In the genomic region with DNA sequence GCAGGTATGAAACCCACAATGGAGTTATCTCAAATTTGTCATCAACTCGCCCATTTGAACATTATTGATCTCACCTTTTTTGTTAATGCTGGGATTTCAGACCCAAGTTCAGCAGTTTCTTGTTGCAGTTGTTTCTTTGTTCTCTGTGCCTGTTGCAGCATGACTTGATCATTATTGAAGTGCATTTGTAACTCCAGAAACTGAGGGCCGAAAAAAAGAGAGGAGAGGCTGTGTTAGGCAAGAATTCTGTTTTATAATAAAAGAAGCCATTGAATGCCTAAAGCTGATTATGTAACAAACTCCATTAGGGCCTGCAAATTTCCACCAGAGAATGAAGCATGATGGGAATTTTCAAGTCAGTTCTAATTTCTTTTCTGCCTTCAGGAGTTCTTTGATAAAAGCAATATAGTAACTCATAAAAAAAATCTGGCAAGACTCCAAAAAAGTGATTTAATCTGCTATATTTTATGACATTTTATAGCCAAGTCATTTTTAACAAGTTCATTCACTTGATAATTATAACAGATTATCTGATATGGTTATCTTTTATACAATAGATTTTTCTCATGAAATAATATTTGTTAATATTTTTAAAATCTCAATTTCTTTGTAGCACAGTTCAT, we compare ENCODE assay signal across 1 cellular context.
TF ChIP-seq lines count a peak whose summit lies in the region.

No MANE protein-coding gene starts in this region.

TF ChIP-seq in GM23338, 12 proteins besides CTCF, POLR2A, EP300 and RAD21:
- TF ChIP-seq EZH2phosphoT487 (IDR thresholded peaks at IDR 0.05; ENCODE audit: unreplicated experiment) = no peak
- TF ChIP-seq ZNF462 (CRISPR knock-in tag; IDR thresholded peaks at IDR 0.05) = no peak
- TF ChIP-seq, protein P1, sequence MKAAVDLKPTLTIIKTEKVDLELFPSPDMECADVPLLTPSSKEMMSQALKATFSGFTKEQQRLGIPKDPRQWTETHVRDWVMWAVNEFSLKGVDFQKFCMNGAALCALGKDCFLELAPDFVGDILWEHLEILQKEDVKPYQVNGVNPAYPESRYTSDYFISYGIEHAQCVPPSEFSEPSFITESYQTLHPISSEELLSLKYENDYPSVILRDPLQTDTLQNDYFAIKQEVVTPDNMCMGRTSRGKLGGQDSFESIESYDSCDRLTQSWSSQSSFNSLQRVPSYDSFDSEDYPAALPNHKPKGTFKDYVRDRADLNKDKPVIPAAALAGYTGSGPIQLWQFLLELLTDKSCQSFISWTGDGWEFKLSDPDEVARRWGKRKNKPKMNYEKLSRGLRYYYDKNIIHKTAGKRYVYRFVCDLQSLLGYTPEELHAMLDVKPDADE (IDR thresholded peaks at IDR 0.05) = no peak
- no peak for TF ChIP-seq NANOG (IDR thresholded peaks at IDR 0.05; ENCODE audit: borderline replicate concordance)
- no peak for TF ChIP-seq ZNF331 (CRISPR knock-in tag; IDR thresholded peaks at IDR 0.05; ENCODE audit: low read depth)
- TF ChIP-seq, protein P2, sequence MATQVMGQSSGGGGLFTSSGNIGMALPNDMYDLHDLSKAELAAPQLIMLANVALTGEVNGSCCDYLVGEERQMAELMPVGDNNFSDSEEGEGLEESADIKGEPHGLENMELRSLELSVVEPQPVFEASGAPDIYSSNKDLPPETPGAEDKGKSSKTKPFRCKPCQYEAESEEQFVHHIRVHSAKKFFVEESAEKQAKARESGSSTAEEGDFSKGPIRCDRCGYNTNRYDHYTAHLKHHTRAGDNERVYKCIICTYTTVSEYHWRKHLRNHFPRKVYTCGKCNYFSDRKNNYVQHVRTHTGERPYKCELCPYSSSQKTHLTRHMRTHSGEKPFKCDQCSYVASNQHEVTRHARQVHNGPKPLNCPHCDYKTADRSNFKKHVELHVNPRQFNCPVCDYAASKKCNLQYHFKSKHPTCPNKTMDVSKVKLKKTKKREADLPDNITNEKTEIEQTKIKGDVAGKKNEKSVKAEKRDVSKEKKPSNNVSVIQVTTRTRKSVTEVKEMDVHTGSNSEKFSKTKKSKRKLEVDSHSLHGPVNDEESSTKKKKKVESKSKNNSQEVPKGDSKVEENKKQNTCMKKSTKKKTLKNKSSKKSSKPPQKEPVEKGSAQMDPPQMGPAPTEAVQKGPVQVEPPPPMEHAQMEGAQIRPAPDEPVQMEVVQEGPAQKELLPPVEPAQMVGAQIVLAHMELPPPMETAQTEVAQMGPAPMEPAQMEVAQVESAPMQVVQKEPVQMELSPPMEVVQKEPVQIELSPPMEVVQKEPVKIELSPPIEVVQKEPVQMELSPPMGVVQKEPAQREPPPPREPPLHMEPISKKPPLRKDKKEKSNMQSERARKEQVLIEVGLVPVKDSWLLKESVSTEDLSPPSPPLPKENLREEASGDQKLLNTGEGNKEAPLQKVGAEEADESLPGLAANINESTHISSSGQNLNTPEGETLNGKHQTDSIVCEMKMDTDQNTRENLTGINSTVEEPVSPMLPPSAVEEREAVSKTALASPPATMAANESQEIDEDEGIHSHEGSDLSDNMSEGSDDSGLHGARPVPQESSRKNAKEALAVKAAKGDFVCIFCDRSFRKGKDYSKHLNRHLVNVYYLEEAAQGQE (IDR thresholded peaks at IDR 0.05; ENCODE audit: unreplicated experiment) = no peak
- no peak for TF ChIP-seq STAT1 (IDR thresholded peaks at IDR 0.05; ENCODE audit: unreplicated experiment)
- no peak for TF ChIP-seq ZNF114 (CRISPR knock-in tag; IDR thresholded peaks at IDR 0.05)
- no peak for TF ChIP-seq EZH2 (IDR thresholded peaks at IDR 0.05; ENCODE audit: low read depth, unreplicated experiment)
- TF ChIP-seq JUNB (IDR thresholded peaks at IDR 0.05; ENCODE audit: unreplicated experiment) = no peak
- TF ChIP-seq POLR2AphosphoS5 (IDR thresholded peaks at IDR 0.05; ENCODE audit: low read depth) = no peak
- no peak for TF ChIP-seq CREB1 (CRISPR knock-in tag; IDR thresholded peaks at IDR 0.05; ENCODE audit: low read depth)
